In the genomic region with DNA sequence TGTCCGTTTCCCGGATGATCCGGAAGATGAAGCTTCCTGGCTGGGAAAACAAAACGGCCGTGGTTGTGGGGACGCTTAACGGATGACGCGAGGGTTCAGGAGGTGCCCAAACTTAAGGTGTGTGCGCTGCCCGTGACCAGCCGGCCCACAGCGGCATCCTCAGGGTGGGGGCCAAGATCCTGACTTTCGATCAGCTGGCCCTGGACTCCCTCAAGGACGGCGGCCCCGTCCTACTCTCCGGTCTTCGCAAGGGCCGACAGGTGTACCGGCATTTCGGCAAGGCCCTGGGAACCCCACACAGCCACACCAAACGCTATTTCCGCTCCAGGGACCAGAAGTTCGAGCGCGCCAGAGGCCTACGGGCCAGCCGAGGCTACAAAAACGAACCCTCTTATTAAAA, we compare ENCODE assay signal across 15 cellular contexts. TPM values are rescaled to one million over a fixed set of nuclear protein-coding genes. Genes with fewer than 3 reads are reported as not detected.
DNase-seq lines count a peak whose midpoint lies in the region; ATAC-seq and TF ChIP-seq lines count a peak whose summit lies in the region.
"Had no signal": no experiment of that assay in that cellular context is flagged by ENCODE, and none has a peak within 500 bp of the region (broad histone marks: within the 10 kb centered on the region; RNA-seq: fewer than 3 reads in every experiment).

No MANE protein-coding gene starts in this region.

- H3K9me3 ChIP-seq in lower lobe of right lung (no peaks in the 10 kb centered on the region), spleen (no peaks in the 10 kb centered on the region)
- H3K9me3 ChIP-seq: BLaER1, Caco-2 had no signal

- WGBS in spleen, 5 donors, result 92 to 98% (median 95%) methylated on average over 30 of the region's 30 CpGs
- no CpG with 5 or more reads among the region's 30 CpGs for WGBS in mesendoderm (ENCODE audit: extremely low coverage, insufficient coverage, low lambda C conversion rate)

- peak; percentile 38 for DNase-seq in Right ventricle myocardium superior
- no peak for DNase-seq in cardiac septum (ENCODE audit: low spot score)
- peak; percentile 42 for DNase-seq in lower lobe of right lung
- DNase-seq in spleen, result peak; percentile 61
- DNase-seq in SW480 (ENCODE audit: low spot score), result no peak
- DNase-seq in foreskin keratinocyte, result no peak
- DNase-seq in mesendoderm, result no peak
- DNase-seq: 8988T, AML-193, Caco-2, DND-41, GDM1 had no signal

- TF ChIP-seq POLR2A in spleen (IDR thresholded peaks at IDR 0.05), result no peak

- H3K79me2 ChIP-seq in mesendoderm (ENCODE audit: control insufficient read depth, insufficient read depth, low read length), result no peaks in the 10 kb centered on the region

- no peak overlapping the region for H2BK5ac ChIP-seq in mesendoderm (ENCODE audit: low read length)

- no peak overlapping the region for H3K9ac ChIP-seq in mesendoderm (ENCODE audit: low read length)
- H3K9ac ChIP-seq: BLaER1 had no signal

- no peak overlapping the region for H2AK5ac ChIP-seq in mesendoderm (ENCODE audit: low read length)

- H3K27me3 ChIP-seq in lower lobe of right lung (ENCODE audit: low read depth) (no peaks in the 10 kb centered on the region), spleen (replicated peaks in 1 of 7) (no peaks in the 10 kb centered on the region), foreskin keratinocyte (no peaks in the 10 kb centered on the region), mesendoderm (ENCODE audit: insufficient read depth, low read length, poor library complexity) (no peaks in the 10 kb centered on the region)
- H3K27me3 ChIP-seq: BLaER1 had no signal

- intact Hi-C loops in Right ventricle myocardium superior (cut with DNase I), result loop anchor here (10.0 kb wide), 1 partner anchor 192 kb away; a partner anchor contains a TSS
- intact Hi-C loops in cardiac septum (cut with DNase I), result no loop called here
- intact Hi-C loops in lower lobe of right lung (cut with DNase I), result no loop called here
- intact Hi-C loops in spleen (cut with DNase I; ENCODE audit: low total_unique reads), result no loop called here

- H2BK15ac ChIP-seq in mesendoderm (replicated peaks; ENCODE audit: low read depth), result no peak overlapping the region

- no peaks in the 10 kb centered on the region for H3K36me3 ChIP-seq in lower lobe of right lung
- H3K36me3 ChIP-seq in spleen, result no peaks in the 10 kb centered on the region
- H3K36me3 ChIP-seq in mesendoderm (ENCODE audit: control insufficient read depth, insufficient read depth, low read length), result no peaks in the 10 kb centered on the region
- H3K36me3 ChIP-seq: BLaER1 had no signal

- H3K4ac ChIP-seq in mesendoderm (ENCODE audit: low read depth, low read length), result no peak overlapping the region

- H3K4me2 ChIP-seq in mesendoderm (ENCODE audit: low read length), result no peak overlapping the region
- H3K4me2 ChIP-seq: BLaER1 had no signal

- H3K4me3 ChIP-seq in lower lobe of right lung (no peak overlapping the region), spleen (no peak overlapping the region), mesendoderm (ENCODE audit: low read length) (no peak overlapping the region)
- H3K4me3 ChIP-seq: BLaER1 had no signal

- no peak overlapping the region for H2BK120ac ChIP-seq in mesendoderm (ENCODE audit: low read depth, low read length)

- TF ChIP-seq CTCF in lower lobe of right lung (IDR thresholded peaks at IDR 0.05) (no peak), spleen (IDR thresholded peaks at IDR 0.05 in 8 of 11, conservative IDR thresholded peaks at IDR 0.05 in 3 of 11) (no peak), foreskin keratinocyte (conservative IDR thresholded peaks at IDR 0.05) (no peak)

- H3K27ac ChIP-seq in lower lobe of right lung, result no peak overlapping the region
- H3K27ac ChIP-seq in spleen, result no peak overlapping the region
- no peak overlapping the region for H3K27ac ChIP-seq in foreskin keratinocyte
- H3K27ac ChIP-seq in mesendoderm (ENCODE audit: low read depth, low read length), result no peak overlapping the region
- H3K27ac ChIP-seq: BLaER1 had no signal

- H3K23ac ChIP-seq in mesendoderm (ENCODE audit: low read length), result no peak overlapping the region

- H3K4me1 ChIP-seq in lower lobe of right lung, result peaks cover under 1% of the 10 kb centered on the region
- H3K4me1 ChIP-seq in spleen, result peaks cover 3 to 27% (median 17%) of the 10 kb centered on the region in 6 donors
- H3K4me1 ChIP-seq in foreskin keratinocyte, result no peaks in the 10 kb centered on the region
- no peaks in the 10 kb centered on the region for H3K4me1 ChIP-seq in mesendoderm (ENCODE audit: control insufficient read depth, low read depth, low read length)
- H3K4me1 ChIP-seq: Caco-2 had no signal

- H3K56ac ChIP-seq in mesendoderm (ENCODE audit: low read length), result no peak overlapping the region

- H3K79me1 ChIP-seq in mesendoderm (ENCODE audit: low read length), result no peaks in the 10 kb centered on the region

- H3K18ac ChIP-seq in mesendoderm (ENCODE audit: low read length), result no peak overlapping the region

- no peak overlapping the region for H4K8ac ChIP-seq in mesendoderm (ENCODE audit: low read depth, low read length)

- H4K5ac ChIP-seq in mesendoderm (ENCODE audit: low read length), result no peak overlapping the region

- ATAC-seq in Right ventricle myocardium superior (ENCODE audit: poor library complexity) (no peak), lower lobe of right lung (no peak), foreskin keratinocyte (no peak)

RNA-seq across cellular contexts. Expression of a gene that starts 1.1 kb away (rescaled TPM):
- total RNA-seq in Right ventricle myocardium superior (not detected), cardiac septum (not detected), lower lobe of right lung (not detected), spleen (not detected), foreskin keratinocyte (not detected in 2 replicates)
- polyA plus RNA-seq in spleen (not detected), foreskin keratinocyte (not detected in 2 replicates)
- polyA plus RNA-seq in mesendoderm (2013, experiment 1 of 2), result not detected
- polyA plus RNA-seq in mesendoderm (2013, experiment 2 of 2), result not detected
- total RNA-seq: Caco-2; CD8-positive, alpha-beta memory T cell; H4 had no signal
- polyA plus RNA-seq: CD8-positive, alpha-beta memory T cell had no signal

RNA-seq across cellular contexts. Expression of a gene that starts 4.4 kb away (rescaled TPM):
- total RNA-seq in Right ventricle myocardium superior, result 17.4 TPM
- 15.3 TPM for total RNA-seq in cardiac septum
- total RNA-seq in lower lobe of right lung, result 30.3 TPM
- 10 to 100 TPM in 6 of 7 donors, 1 to 10 TPM in 1; 9.8 to 19.7 (median 14.9) TPM for total RNA-seq in spleen
- 1 to 10 TPM; 4.0 to 9.2 (median 9.0) TPM for polyA plus RNA-seq in spleen
- total RNA-seq in foreskin keratinocyte, result 17.0 and 18.4 TPM in 2 replicates
- 14.3 and 15.4 TPM in 2 replicates for polyA plus RNA-seq in foreskin keratinocyte
- 5.8 TPM for polyA plus RNA-seq in mesendoderm (2013, experiment 1 of 2)
- polyA plus RNA-seq in mesendoderm (2013, experiment 2 of 2), result 5.9 TPM

RNA-seq across cellular contexts. Expression of a gene that starts 52.9 kb away (rescaled TPM):
- total RNA-seq in Right ventricle myocardium superior, result 47.0 TPM
- 25.5 TPM for total RNA-seq in cardiac septum
- 56.3 TPM for total RNA-seq in lower lobe of right lung
- 10 to 100 TPM; 35.0 to 85.9 (median 51.2) TPM for total RNA-seq in spleen
- polyA plus RNA-seq in spleen, result 10 to 100 TPM; 27.2 to 40.3 (median 33.8) TPM
- 17.0 and 19.9 TPM in 2 replicates for total RNA-seq in foreskin keratinocyte
- polyA plus RNA-seq in foreskin keratinocyte, result 25.5 and 26.0 TPM in 2 replicates
- polyA plus RNA-seq in mesendoderm (2013, experiment 1 of 2), result 68.1 TPM
- 67.0 TPM for polyA plus RNA-seq in mesendoderm (2013, experiment 2 of 2)

RNA-seq across cellular contexts. Expression of a gene that starts 53.1 kb away (rescaled TPM):
- total RNA-seq in Right ventricle myocardium superior, result 1.5 TPM
- 1.8 TPM for total RNA-seq in cardiac septum
- 4.4 TPM for total RNA-seq in lower lobe of right lung
- total RNA-seq in spleen, result 1 to 10 TPM; 2.4 to 4.6 (median 3.7) TPM
- polyA plus RNA-seq in spleen, result 1 to 10 TPM in 2 of 3 donors, under 1 TPM in 1; 0.78 to 1.3 (median 1.2) TPM
- total RNA-seq in foreskin keratinocyte, result 1.8 and 2.5 TPM in 2 replicates
- polyA plus RNA-seq in foreskin keratinocyte, result 0.64 and 0.65 TPM in 2 replicates
- polyA plus RNA-seq in mesendoderm (2013, experiment 1 of 2), result 1.5 TPM
- 1.3 TPM for polyA plus RNA-seq in mesendoderm (2013, experiment 2 of 2)

Comparison
In these comparisons a context has a peak if more than half of its experiments do, and no peak if none do; other contexts are left out.
1. DNase-seq: peak in Right ventricle myocardium superior (single experiment), lower lobe of right lung (single experiment) and spleen (single experiment); none in cardiac septum (single experiment), SW480 (single experiment), foreskin keratinocyte (0 of 2) and mesendoderm (single experiment).